In genomic region chr5:147393866-147394265, GRCh38 we compare ENCODE assay signal across 15 cellular contexts.
DNase-seq lines count a peak whose midpoint lies in the region; ATAC-seq, FAIRE-seq and TF ChIP-seq lines count a peak whose summit lies in the region.
"Had no signal": no experiment of that assay in that cellular context is flagged by ENCODE, and none has a peak within 500 bp of the region (broad histone marks: within the 10 kb centered on the region; RNA-seq: fewer than 3 reads in every experiment).

No MANE protein-coding gene starts in this region.

- H3K4me3 ChIP-seq in IMR-90 (ENCODE audit: insufficient read depth, low read depth, low read length) (no peak overlapping the region), cardiac fibroblast (replicated peaks in 1 of 2; ENCODE audit: low read depth in 2 of 2, low read length in 2 of 2) (no peak overlapping the region), mesendoderm (ENCODE audit: low read length) (no peak overlapping the region)

- H2AK9ac ChIP-seq in IMR-90 (replicated peaks; ENCODE audit: low read depth, low read length, poor library complexity), result no peak overlapping the region

- H2BK20ac ChIP-seq in IMR-90 (ENCODE audit: low read depth, low read length), result no peak overlapping the region

- peaks cover 10% of the 10 kb centered on the region for H3K36me3 Mint-ChIP-seq in Calu3 (ENCODE audit: insufficient read depth, unreplicated experiment)

- no peak for TF ChIP-seq RAD21 in IMR-90 (IDR thresholded peaks at IDR 0.05; ENCODE audit: low read length)

- H3K27me3 ChIP-seq in IMR-90 (ENCODE audit: control insufficient read depth, insufficient read depth, low read length), result no peaks in the 10 kb centered on the region
- H3K27me3 ChIP-seq in mesendoderm (ENCODE audit: insufficient read depth, low read length, poor library complexity), result no peaks in the 10 kb centered on the region

- H3K79me2 ChIP-seq in mesendoderm (ENCODE audit: control insufficient read depth, insufficient read depth, low read length), result no peaks in the 10 kb centered on the region

- in situ Hi-C loops in IMR-90 (cut with MboI; ENCODE audit: low sequenced_read_pairs), result loop anchor here (5.0 kb wide), 1 partner anchor 168 kb away; no protein-coding TSS in a partner anchor

- intact Hi-C loops in Calu3 (cut with micrococcal nuclease; ENCODE audit: unreplicated experiment) (loop anchor here (5.0 kb wide), 1 partner anchor 163 kb away; no protein-coding TSS in a partner anchor), IMR-90 (cut with micrococcal nuclease) (no loop called here)

- no peak overlapping the region for H2AFZ ChIP-seq in IMR-90 (replicated peaks; ENCODE audit: low read length, poor library complexity)

- no peak overlapping the region for H4K91ac ChIP-seq in IMR-90 (ENCODE audit: insufficient read depth, low read depth, low read length)

- no peaks in the 10 kb centered on the region for H3K27me3 Mint-ChIP-seq in Calu3 (ENCODE audit: unreplicated experiment)

- H3K56ac ChIP-seq in IMR-90 (ENCODE audit: extremely low read depth, insufficient read depth, low read length) (no peak overlapping the region), mesendoderm (ENCODE audit: low read length) (peak overlapping the region; percentile 76)

- H3K79me1 ChIP-seq in IMR-90 (ENCODE audit: low read depth in 1 of 2, low read length in 2 of 2) (no peaks in the 10 kb centered on the region), mesendoderm (ENCODE audit: low read length) (no peaks in the 10 kb centered on the region)

- no peak for TF ChIP-seq CTCF in Calu3 (IDR thresholded peaks at IDR 0.05; ENCODE audit: unreplicated experiment)
- TF ChIP-seq CTCF in IMR-90 (conservative IDR thresholded peaks at IDR 0.05; ENCODE audit: low read depth, low read length), result 0 out of 2 replicates have a peak, but pooled peaks have one; percentile 20
- peak; percentile 52 for TF ChIP-seq CTCF in cardiac fibroblast (IDR thresholded peaks at IDR 0.05; ENCODE audit: low read depth, low read length)

- dilution Hi-C loops in IMR-90 (cut with HindIII; ENCODE audit: low sequenced_read_pairs, unreplicated experiment), result no loop called here

- BruUV-seq in Calu3 (replicated peaks; lab: Mats Ljungman, UMichigan), result no TSS peak
- BruUV-seq in IMR-90 (replicated peaks; lab: Mats Ljungman, UMichigan), result no TSS peak

- WGBS in IMR-90 (ENCODE audit: extremely low coverage in 2 of 2, insufficient read length in 1 of 2), 2 experiments, result 92% methylated on average over 3 of the region's 12 CpGs; no CpG with 5 or more reads in 1 of the 2 experiments
- no CpG with 5 or more reads among the region's 12 CpGs for WGBS in mesendoderm (ENCODE audit: extremely low coverage, insufficient coverage, low lambda C conversion rate)

- H3K9me3 ChIP-seq in IMR-90 (ENCODE audit: control insufficient read depth, insufficient read depth, low read length), result no peaks in the 10 kb centered on the region

- H3K4ac ChIP-seq in IMR-90 (ENCODE audit: low read depth, low read length), result no peak overlapping the region
- no peak overlapping the region for H3K4ac ChIP-seq in mesendoderm (ENCODE audit: low read depth, low read length)

- H3K27ac ChIP-seq in IMR-90 (ENCODE audit: insufficient read depth, low read length) (no peak overlapping the region), mesendoderm (ENCODE audit: low read depth, low read length) (peak overlapping the region; percentile 47)

- ATAC-seq in IMR-90 (ENCODE audit: low read depth) (no peak), HG02571 (IDR thresholded peaks at IDR 0.05; ENCODE audit: unreplicated experiment) (no peak), GM21360 (IDR thresholded peaks at IDR 0.05; ENCODE audit: unreplicated experiment) (no peak)
- ATAC-seq: activated CD8-positive, alpha-beta T cell treated with anti-CD3 and anti-CD28 coated beads, Interleukin-2, amount 10 ng/mL, durations not matched to agents 7 days and 5 days; left lobe of liver had no signal

- H3K23ac ChIP-seq in IMR-90 (ENCODE audit: low read depth, low read length), result no peak overlapping the region
- H3K23ac ChIP-seq in mesendoderm (ENCODE audit: low read length), result no peak overlapping the region

- H3K14ac ChIP-seq in IMR-90 (replicated peaks; ENCODE audit: low read depth, low read length), result no peak overlapping the region

- POLR2A ChIA-PET in IMR-90 (lab: Charles Lee; ENCODE audit: unreplicated experiment), result no interaction called here

- DNase-seq in Calu3 (peak; percentile 24), IMR-90 (no peak), cardiac fibroblast (ENCODE audit: low read depth in 2 of 2) (no peak), mesendoderm (peak; percentile 46), kidney tubule cell (ENCODE audit: low spot score) (no peak), GM19239 (ENCODE audit: insufficient read length, low spot score) (no peak)
- DNase-seq: activated CD8-positive, alpha-beta T cell treated with anti-CD3 and anti-CD28 coated beads, Interleukin-2, amount 10 ng/mL, durations not matched to agents 7 days and 5 days; activated gamma-delta T cell treated with Interleukin-2 at 50 U/mL for 16 hours; NCI-H2081 treated with DMSO at 0.1 percent for 48 hours had no signal

- H3K9me1 ChIP-seq in IMR-90 (ENCODE audit: insufficient read depth, low read length), result peaks cover 6% of the 10 kb centered on the region; the same call in 1 of the 2 replicates

- H4K8ac ChIP-seq in IMR-90 (ENCODE audit: low read depth in 2 of 2, low read length in 2 of 2), result no peak overlapping the region
- H4K8ac ChIP-seq in mesendoderm (ENCODE audit: low read depth, low read length), result no peak overlapping the region

- no peaks in the 10 kb centered on the region for H3K9me3 Mint-ChIP-seq in Calu3 (ENCODE audit: low read depth, unreplicated experiment)
- H3K9me3 Mint-ChIP-seq: nephron, type B pancreatic cell had no signal

- H4K5ac ChIP-seq in IMR-90 (ENCODE audit: low read depth, low read length), result no peak overlapping the region
- H4K5ac ChIP-seq in mesendoderm (ENCODE audit: low read length), result no peak overlapping the region

- peaks cover 3% of the 10 kb centered on the region; the same call in 1 of the 2 replicates for H3K4me1 ChIP-seq in IMR-90 (ENCODE audit: control insufficient read depth, insufficient read depth, low read length)
- peaks cover 9% of the 10 kb centered on the region for H3K4me1 ChIP-seq in mesendoderm (ENCODE audit: control insufficient read depth, low read depth, low read length)

- CTCF ChIA-PET in Calu3 (lab: Charles Lee), result no interaction called here
- CTCF ChIA-PET in IMR-90 (lab: Yijun Ruan, JAX), result interaction anchor here (0.6 kb wide), 1 partner anchor 49 kb away, joined by 3 read pairs; no protein-coding TSS in a partner anchor

- no peak overlapping the region for H3K4me2 ChIP-seq in IMR-90 (ENCODE audit: low read depth, low read length)
- H3K4me2 ChIP-seq in mesendoderm (ENCODE audit: low read length), result no peak overlapping the region

- H2BK5ac ChIP-seq in IMR-90 (ENCODE audit: low read depth, low read length, poor library complexity, severe bottlenecking) (no peak overlapping the region), mesendoderm (ENCODE audit: low read length) (peak overlapping the region; percentile 18)

- FAIRE-seq in GM19239 (lab: Jason Lieb, UNC), result no peak
- FAIRE-seq: colon had no signal

- H4K20me1 ChIP-seq in IMR-90 (ENCODE audit: insufficient read depth, low read length), result no peaks in the 10 kb centered on the region

- H3K36me3 ChIP-seq in IMR-90 (ENCODE audit: control insufficient read depth, insufficient read depth, low read length) (peaks cover 21% of the 10 kb centered on the region), mesendoderm (ENCODE audit: control insufficient read depth, insufficient read depth, low read length) (peaks cover 7% of the 10 kb centered on the region)

- no peak overlapping the region for H3K18ac ChIP-seq in IMR-90 (ENCODE audit: low read depth, low read length)
- no peak overlapping the region for H3K18ac ChIP-seq in mesendoderm (ENCODE audit: low read length)

- H2BK120ac ChIP-seq in IMR-90 (ENCODE audit: low read depth, low read length) (no peak overlapping the region), mesendoderm (ENCODE audit: low read depth, low read length) (no peak overlapping the region)

- H2BK15ac ChIP-seq in IMR-90 (ENCODE audit: low read depth, low read length) (no peak overlapping the region), mesendoderm (replicated peaks; ENCODE audit: low read depth) (no peak overlapping the region)

- H3K4me3 Mint-ChIP-seq in Calu3 (ENCODE audit: low read depth, unreplicated experiment), result no peak overlapping the region
- H3K4me3 Mint-ChIP-seq: activated CD8-positive, alpha-beta T cell treated with anti-CD3 and anti-CD28 coated beads, Interleukin-2, amount 10 ng/mL, durations not matched to agents 7 days and 5 days; nephron; type B pancreatic cell had no signal

- H2AK5ac ChIP-seq in IMR-90 (ENCODE audit: low read depth, low read length), result no peak overlapping the region
- no peak overlapping the region for H2AK5ac ChIP-seq in mesendoderm (ENCODE audit: low read length)

- TF ChIP-seq POLR2A in IMR-90 (IDR thresholded peaks at IDR 0.05; ENCODE audit: low read depth, low read length), result no peak

- H3K27ac Mint-ChIP-seq in Calu3 (ENCODE audit: unreplicated experiment), result no peak overlapping the region
- H3K27ac Mint-ChIP-seq: activated CD8-positive, alpha-beta T cell treated with anti-CD3 and anti-CD28 coated beads, Interleukin-2, amount 10 ng/mL, durations not matched to agents 7 days and 5 days; nephron; type B pancreatic cell had no signal

- no peaks in the 10 kb centered on the region for H3K4me1 Mint-ChIP-seq in Calu3 (ENCODE audit: low read depth, unreplicated experiment)
- H3K4me1 Mint-ChIP-seq: nephron had no signal

- H3K9ac ChIP-seq in IMR-90 (ENCODE audit: low read depth, low read length), result no peak overlapping the region
- H3K9ac ChIP-seq in mesendoderm (ENCODE audit: low read length), result no peak overlapping the region

TF ChIP-seq in IMR-90, 13 proteins besides CTCF, POLR2A, EP300 and RAD21:
- TF ChIP-seq RFX5 (IDR thresholded peaks at IDR 0.05; ENCODE audit: low read depth, low read length) (no peak), SMC3 (IDR thresholded peaks at IDR 0.05; ENCODE audit: low read depth, low read length) (0 out of 2 replicates have a peak, but pooled peaks have one; percentile 17)

Comparison
In these comparisons a context has a peak if more than half of its experiments do, and no peak if none do; other contexts are left out.
1. DNase-seq: peak in Calu3 (single experiment) and mesendoderm (single experiment); none in IMR-90 (single experiment), cardiac fibroblast (0 of 2), kidney tubule cell (single experiment) and GM19239 (single experiment).